8 cellular contexts compared by ENCODE assay signal in genomic region chr2:16674154-16674553, GRCh38. TPM values are rescaled to one million over a fixed set of nuclear protein-coding genes. Genes with fewer than 3 reads are reported as not detected.
"Had no signal": no experiment of that assay in that cellular context is flagged by ENCODE, and none has a peak within 500 bp of the region (broad histone marks: within the 10 kb centered on the region; RNA-seq: fewer than 3 reads in every experiment).

No MANE protein-coding gene starts in this region.

- H3K27ac ChIP-seq: GM23248, HL-60 had no signal

- H3K36me3 ChIP-seq: HAP-1 had no signal

- H3K27me3 Mint-ChIP-seq: IgD-negative memory B cell had no signal

- DNase-seq: GM23248, GOT3, H7, HFFc6 had no signal

- H3K4me3 Mint-ChIP-seq: HFFc6 had no signal

- H3K9ac ChIP-seq: GM23248 had no signal

- H3K4me1 ChIP-seq: HAP-1 had no signal

- FAIRE-seq: HepG2 had no signal

- H2AFZ ChIP-seq: GM23248 had no signal

- H3K4me3 ChIP-seq: GM23248, HAP-1 had no signal

- H3K27ac Mint-ChIP-seq: HFFc6, IgD-negative memory B cell had no signal

RNA-seq across cellular contexts. Expression of gene CYRIA, which starts 8.5 kb away (rescaled TPM):
- total RNA-seq: GM23248, HepG2, HFFc6 had no signal
- polyA plus RNA-seq: GM23248 had no signal
